Comparison of ENCODE assay signal across 12 cellular contexts in the genomic region with DNA sequence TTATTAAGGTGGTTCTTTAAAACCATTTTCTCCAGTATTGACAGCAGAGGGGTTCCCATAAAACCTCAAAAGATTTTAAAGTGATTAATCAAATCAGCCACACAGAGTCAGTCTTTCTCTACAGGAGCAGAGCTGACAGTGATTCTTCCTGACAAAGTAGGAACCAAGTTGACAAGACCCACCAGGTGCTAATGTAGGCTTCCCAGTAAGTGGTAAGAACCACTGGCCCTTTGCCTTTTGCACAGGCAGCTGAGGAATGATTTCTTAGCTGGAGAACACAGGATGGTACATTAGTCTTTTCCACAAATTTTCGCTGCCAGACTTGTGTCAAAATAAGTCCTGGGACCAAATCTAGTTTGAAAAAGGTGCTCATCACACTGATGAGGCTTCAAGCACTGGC.
DNase-seq lines count a peak whose midpoint lies in the region; ATAC-seq and TF ChIP-seq lines count a peak whose summit lies in the region.
"Had no signal": no experiment of that assay in that cellular context is flagged by ENCODE, and none has a peak within 500 bp of the region (broad histone marks: within the 10 kb centered on the region; RNA-seq: fewer than 3 reads in every experiment).

No MANE protein-coding gene starts in this region.

- no peak overlapping the region for H2AFZ ChIP-seq in ACC112 (ENCODE audit: low read length, unreplicated experiment)

- no peak for TF ChIP-seq CTCF in esophagus squamous epithelium (IDR thresholded peaks at IDR 0.05)
- TF ChIP-seq CTCF in psoas muscle (IDR thresholded peaks at IDR 0.05): peak; percentile 15

- WGBS in esophagus squamous epithelium, 2 donors: 90 to 100% methylated on average over 1 of the region's 1 CpG
- WGBS in psoas muscle, 3 donors: 28 to 50% (median 29%) methylated on average over 1 of the region's 1 CpG

- H3K27me3 ChIP-seq in ACC112 (ENCODE audit: insufficient read depth, low read length) (no peaks in the 10 kb centered on the region), esophagus squamous epithelium (no peaks in the 10 kb centered on the region), psoas muscle (ENCODE audit: insufficient read depth in 3 of 3, low read length in 2 of 3) (no peaks in the 10 kb centered on the region)

- no peak overlapping the region for H3K27ac Mint-ChIP-seq in stimulated activated effector memory CD8-positive, alpha-beta T cell treated with anti-CD3 and anti-CD28 coated beads, Interleukin-12 subunit alpha, Interleukin-12 subunit beta, amount 100 ng/mL, for 72 hours
- H3K27ac Mint-ChIP-seq in activated CD4-positive, alpha-beta T cell treated with anti-CD3 and anti-CD28 coated beads for 36 hours: no peak overlapping the region

- ATAC-seq in psoas muscle: peak; percentile 64 to 70 (median 67)
- ATAC-seq in stimulated activated effector memory CD8-positive, alpha-beta T cell treated with anti-CD3 and anti-CD28 coated beads, Interleukin-12 subunit alpha, Interleukin-12 subunit beta, amount 100 ng/mL, for 72 hours: no peak
- ATAC-seq in esophagus mucosa: no peak
- no peak for ATAC-seq in activated CD4-positive, alpha-beta T cell treated with anti-CD3 and anti-CD28 coated beads for 36 hours
- ATAC-seq: effector memory CD8-positive, alpha-beta T cell had no signal

- H3K36me3 Mint-ChIP-seq in stimulated activated effector memory CD8-positive, alpha-beta T cell treated with anti-CD3 and anti-CD28 coated beads, Interleukin-12 subunit alpha, Interleukin-12 subunit beta, amount 100 ng/mL, for 72 hours: no peaks in the 10 kb centered on the region
- H3K36me3 Mint-ChIP-seq in activated CD4-positive, alpha-beta T cell treated with anti-CD3 and anti-CD28 coated beads for 36 hours (ENCODE audit: low read depth): no peaks in the 10 kb centered on the region

- no peaks in the 10 kb centered on the region for H3K79me2 ChIP-seq in ACC112 (ENCODE audit: control insufficient read depth, insufficient read depth, low read length, unreplicated experiment)

- H3K36me3 ChIP-seq in ACC112 (ENCODE audit: insufficient read depth, low read length): no peaks in the 10 kb centered on the region
- no peaks in the 10 kb centered on the region for H3K36me3 ChIP-seq in KOPT-K1 (ENCODE audit: insufficient read depth, low read length)
- no peaks in the 10 kb centered on the region for H3K36me3 ChIP-seq in esophagus squamous epithelium
- H3K36me3 ChIP-seq in psoas muscle (ENCODE audit: insufficient read depth in 1 of 2, low read depth in 1 of 2): no peaks in the 10 kb centered on the region

- no peaks in the 10 kb centered on the region for H3K27me3 Mint-ChIP-seq in activated CD4-positive, alpha-beta T cell treated with anti-CD3 and anti-CD28 coated beads for 36 hours
- H3K27me3 Mint-ChIP-seq: effector memory CD8-positive, alpha-beta T cell had no signal

- peaks cover 22% of the 10 kb centered on the region for H3K4me1 Mint-ChIP-seq in stimulated activated effector memory CD8-positive, alpha-beta T cell treated with anti-CD3 and anti-CD28 coated beads, Interleukin-12 subunit alpha, Interleukin-12 subunit beta, amount 100 ng/mL, for 72 hours
- peaks cover 53% of the 10 kb centered on the region for H3K4me1 Mint-ChIP-seq in activated CD4-positive, alpha-beta T cell treated with anti-CD3 and anti-CD28 coated beads for 36 hours

- intact Hi-C loops in esophagus squamous epithelium (cut with DNase I): no loop called here
- intact Hi-C loops in psoas muscle (cut with DNase I): no loop called here
- intact Hi-C loops in activated CD4-positive, alpha-beta T cell treated with anti-CD3 and anti-CD28 coated beads for 36 hours (cut with DNase I, micrococcal nuclease): no loop called here

- no peak overlapping the region for H3K4me3 ChIP-seq in ACC112 (ENCODE audit: low read depth, low read length)
- no peak overlapping the region for H3K4me3 ChIP-seq in esophagus squamous epithelium
- peak overlapping the region; percentile 52 for H3K4me3 ChIP-seq in psoas muscle

- CTCF ChIA-PET in activated CD4-positive, alpha-beta T cell treated with anti-CD3 and anti-CD28 coated beads for 36 hours (lab: Charles Lee): interaction anchor here (0.9 to 1.3 kb wide), 3 partner anchors 11 to 127 kb away, joined by 3 to 4 read pairs (median 3); no protein-coding TSS in a partner anchor

- no peak overlapping the region for H3K4me3 Mint-ChIP-seq in stimulated activated effector memory CD8-positive, alpha-beta T cell treated with anti-CD3 and anti-CD28 coated beads, Interleukin-12 subunit alpha, Interleukin-12 subunit beta, amount 100 ng/mL, for 72 hours
- no peak overlapping the region for H3K4me3 Mint-ChIP-seq in activated CD4-positive, alpha-beta T cell treated with anti-CD3 and anti-CD28 coated beads for 36 hours
- H3K4me3 Mint-ChIP-seq: effector memory CD8-positive, alpha-beta T cell had no signal

- H3K9me3 ChIP-seq in KOPT-K1 (ENCODE audit: insufficient read depth, low read length, poor library complexity, severe bottlenecking) (peaks cover 7% of the 10 kb centered on the region), esophagus squamous epithelium (no peaks in the 10 kb centered on the region), psoas muscle (no peaks in the 10 kb centered on the region)

- POLR2A ChIA-PET in activated CD4-positive, alpha-beta T cell treated with anti-CD3 and anti-CD28 coated beads for 36 hours (lab: Charles Lee): no interaction called here

- H3K27ac ChIP-seq in ACC112 (ENCODE audit: low read depth, low read length) (peak overlapping the region; percentile 92), KOPT-K1 (ENCODE audit: low read depth, low read length, poor library complexity, severe bottlenecking) (peak overlapping the region; percentile 68), esophagus squamous epithelium (peak overlapping the region; percentile 70 to 94 (median 91)), psoas muscle (peak overlapping the region; percentile 91)

- H3K9me3 Mint-ChIP-seq in stimulated activated effector memory CD8-positive, alpha-beta T cell treated with anti-CD3 and anti-CD28 coated beads, Interleukin-12 subunit alpha, Interleukin-12 subunit beta, amount 100 ng/mL, for 72 hours: peaks cover 2% of the 10 kb centered on the region
- H3K9me3 Mint-ChIP-seq in activated CD4-positive, alpha-beta T cell treated with anti-CD3 and anti-CD28 coated beads for 36 hours (ENCODE audit: low read depth): no peaks in the 10 kb centered on the region
- H3K9me3 Mint-ChIP-seq: effector memory CD8-positive, alpha-beta T cell had no signal

- no peak for TF ChIP-seq POLR2A in esophagus squamous epithelium (IDR thresholded peaks at IDR 0.05)

- H3K4me1 ChIP-seq in ACC112 (ENCODE audit: control insufficient read depth, insufficient read depth, low read length, unreplicated experiment): peaks cover 39% of the 10 kb centered on the region
- H3K4me1 ChIP-seq in esophagus squamous epithelium: peaks cover 48 to 86% (median 59%) of the 10 kb centered on the region in 3 donors
- H3K4me1 ChIP-seq in psoas muscle: peaks cover 85% of the 10 kb centered on the region

- no peak for DNase-seq in esophagus squamous epithelium (lab: John Stamatoyannopoulos, UW)
- DNase-seq in psoas muscle: no peak
- no peak for DNase-seq in stimulated activated effector memory CD8-positive, alpha-beta T cell treated with anti-CD3 and anti-CD28 coated beads, Interleukin-12 subunit alpha, Interleukin-12 subunit beta, amount 100 ng/mL, for 72 hours (ENCODE audit: low spot score in 2 of 2)
- DNase-seq in DMS53 (lab: John Stamatoyannopoulos, UW): no peak
- DNase-seq in activated CD4-positive, alpha-beta T cell treated with anti-CD3 and anti-CD28 coated beads for 36 hours: no peak
- DNase-seq: activated naive CD4-positive, alpha-beta T cell; effector memory CD8-positive, alpha-beta T cell; NCI-H1417; stimulated activated naive CD4-positive, alpha-beta T cell treated with Interleukin-2 at 50 U/mL for 16 hours had no signal

Comparison
In these comparisons a context has a peak if more than half of its experiments do, and no peak if none do; other contexts are left out.
1. ATAC-seq: peak in psoas muscle (4 of 4); none in stimulated activated effector memory CD8-positive, alpha-beta T cell treated with anti-CD3 and anti-CD28 coated beads, Interleukin-12 subunit alpha, Interleukin-12 subunit beta, amount 100 ng/mL, for 72 hours (single experiment), esophagus mucosa (single experiment) and activated CD4-positive, alpha-beta T cell treated with anti-CD3 and anti-CD28 coated beads for 36 hours (single experiment).
2. Peak in every context shown above with its lines, with median percentiles within 50 percentile points of each other: H3K27ac ChIP-seq.